Comparison of ENCODE assay signal across 24 cellular contexts in the genomic region with DNA sequence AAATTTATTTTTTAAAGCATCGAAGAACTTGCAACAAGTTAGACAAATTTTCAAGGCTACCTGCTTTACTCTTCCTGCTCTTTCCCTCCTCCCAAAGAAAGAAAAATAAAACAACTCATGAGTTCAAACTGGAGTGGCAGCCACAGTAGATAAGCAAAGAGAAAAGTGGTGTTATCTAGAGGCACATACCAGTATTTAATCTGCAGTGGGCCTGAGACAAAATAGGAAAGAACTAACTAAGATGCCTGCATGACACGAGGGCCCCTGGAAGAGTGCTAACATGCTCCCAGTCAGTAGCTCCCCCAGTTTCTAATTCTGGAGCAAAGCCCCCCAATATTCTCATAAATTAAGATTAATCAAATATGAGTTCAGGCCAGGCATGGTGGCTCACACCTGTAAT. TPM values are rescaled to one million over a fixed set of nuclear protein-coding genes. Genes with fewer than 3 reads are reported as not detected.
"Had no signal": no experiment of that assay in that cellular context is flagged by ENCODE, and none has a peak within 500 bp of the region (broad histone marks: within the 10 kb centered on the region; RNA-seq: fewer than 3 reads in every experiment).

No MANE protein-coding gene starts in this region.

- H3K36me3 ChIP-seq: MG63, SJSA1 had no signal

- DNase-seq: KBM-7, MG63, NCI-H1092, NCI-H1105 treated with DMSO at 0.1 percent for 48 hours, NCI-H1417 treated with DMSO at 0.1 percent for 48 hours, NCI-H146, NCI-H1694 treated with DMSO at 0.1 percent for 48 hours, NCI-H2029, NCI-H2081 treated with DMSO at 0.1 percent for 48 hours, NCI-H2171, NCI-H226, NCI-H446, NCI-H510A, NCI-H524 treated with DMSO at 0.1 percent for 48 hours, NCI-H69, NCI-H774, PC-3, Right ventricle myocardium superior, SIG-M5 had no signal

- H3K27ac ChIP-seq: SJSA1, SK-N-MC had no signal

- H3K27me3 ChIP-seq: MG63, SJSA1 had no signal

- H3K9me3 ChIP-seq: MG63, SJSA1 had no signal

- ATAC-seq: Panc1, PC-3 had no signal

- H3K4me3 ChIP-seq: MG63, SJSA1, SK-N-MC had no signal

RNA-seq across cellular contexts. Expression of a gene that starts 7.9 kb away (rescaled TPM):
- total RNA-seq: HT1080, Right ventricle myocardium superior had no signal
- polyA plus RNA-seq: IgD-negative memory B cell had no signal
